1 cellular context compared by ENCODE assay signal in genomic region chr14:77415403-77416030, GRCh38. TPM values are rescaled to one million over a fixed set of nuclear protein-coding genes. Genes with fewer than 3 reads are reported as not detected.
"Had no signal": no experiment of that assay in that cellular context is flagged by ENCODE, and none has a peak within 500 bp of the region (broad histone marks: within the 10 kb centered on the region; RNA-seq: fewer than 3 reads in every experiment).

No MANE protein-coding gene starts in this region.

RNA-seq across cellular contexts. Expression of gene NOXRED1, which starts 7.8 kb away (rescaled TPM):
- total RNA-seq: G401 had no signal
